8 cellular contexts compared by ENCODE assay signal in genomic region chr3:72310028-72310987, GRCh38.
DNase-seq lines count a peak whose midpoint lies in the region; ATAC-seq and TF ChIP-seq lines count a peak whose summit lies in the region.

No MANE protein-coding gene starts in this region.

- no peaks in the 10 kb centered on the region for H3K9me3 ChIP-seq in SU-DHL-6 (ENCODE audit: insufficient read depth, low read length)

- no peaks in the 10 kb centered on the region for H3K27me3 ChIP-seq in SU-DHL-6 (ENCODE audit: low read length)

- peaks cover 31 to 36% (median 34%) of the 10 kb centered on the region in 3 donors for H3K4me1 Mint-ChIP-seq in IgD-negative memory B cell

- H3K27me3 Mint-ChIP-seq in IgD-negative memory B cell = no peaks in the 10 kb centered on the region

- H3K4me2 ChIP-seq in SU-DHL-6 (ENCODE audit: low read depth, low read length, poor library complexity, severe bottlenecking) = peak overlapping the region; percentile 29

- H2AFZ ChIP-seq in SU-DHL-6 (ENCODE audit: low read depth, low read length, severe bottlenecking) = peak overlapping the region; percentile 65

- H3K9ac ChIP-seq in SU-DHL-6 (ENCODE audit: low read length) = no peak overlapping the region

- no peaks in the 10 kb centered on the region for H4K20me1 ChIP-seq in SU-DHL-6 (ENCODE audit: low read depth, low read length)

- H3K4me3 ChIP-seq in SU-DHL-6 (ENCODE audit: insufficient read depth, low read length, poor library complexity, severe bottlenecking) = no peak overlapping the region

- no peaks in the 10 kb centered on the region for H3K36me3 ChIP-seq in SU-DHL-6 (ENCODE audit: low read length)

- H3K4me3 Mint-ChIP-seq in IgD-negative memory B cell = peak overlapping the region; percentile 59 to 85 (median 75)

- no peaks in the 10 kb centered on the region for H3F3A ChIP-seq in SU-DHL-6 (ENCODE audit: insufficient read depth)

- no peaks in the 10 kb centered on the region for H3K36me3 Mint-ChIP-seq in IgD-negative memory B cell

- peak overlapping the region; percentile 52 to 93 (median 86) for H3K27ac Mint-ChIP-seq in IgD-negative memory B cell

- no peak overlapping the region for H3K27ac ChIP-seq in SU-DHL-6 (ENCODE audit: low read depth, low read length)

- TF ChIP-seq CTCF in SU-DHL-6 (IDR thresholded peaks at IDR 0.05; ENCODE audit: insufficient read depth, low read length, poor library complexity, severe bottlenecking) = no peak

- no peaks in the 10 kb centered on the region for H3K9me2 ChIP-seq in SU-DHL-6 (replicated peaks; ENCODE audit: insufficient read depth, low read length)

- peak; percentile 39 for DNase-seq in activated gamma-delta T cell treated with Interleukin-2 at 50 U/mL for 16 hours
- DNase-seq in activated gamma-delta T cell (lab: John Stamatoyannopoulos, UW) = no peak
- peak; percentile 76 for DNase-seq in pulmonary artery endothelial cell (ENCODE audit: low read depth, low spot score)
- DNase-seq in superior temporal gyrus (ENCODE audit: extremely low spot score) = no peak

- H3K79me2 ChIP-seq in SU-DHL-6 (ENCODE audit: insufficient read depth, low read length) = no peaks in the 10 kb centered on the region

- ATAC-seq in GM21723 (IDR thresholded peaks at IDR 0.05; ENCODE audit: unreplicated experiment) (peak; percentile 97), esophagus mucosa (peak; percentile 72)

- peaks cover 0 to 3% (median 0%) of the 10 kb centered on the region in 3 donors for H3K9me3 Mint-ChIP-seq in IgD-negative memory B cell

Comparison
In these comparisons a context has a peak if more than half of its experiments do, and no peak if none do; other contexts are left out.
1. DNase-seq: peak in activated gamma-delta T cell treated with Interleukin-2 at 50 U/mL for 16 hours (single experiment) and pulmonary artery endothelial cell (single experiment); none in activated gamma-delta T cell (single experiment) and superior temporal gyrus (single experiment).